2 cellular contexts compared by ENCODE assay signal in the genomic region with DNA sequence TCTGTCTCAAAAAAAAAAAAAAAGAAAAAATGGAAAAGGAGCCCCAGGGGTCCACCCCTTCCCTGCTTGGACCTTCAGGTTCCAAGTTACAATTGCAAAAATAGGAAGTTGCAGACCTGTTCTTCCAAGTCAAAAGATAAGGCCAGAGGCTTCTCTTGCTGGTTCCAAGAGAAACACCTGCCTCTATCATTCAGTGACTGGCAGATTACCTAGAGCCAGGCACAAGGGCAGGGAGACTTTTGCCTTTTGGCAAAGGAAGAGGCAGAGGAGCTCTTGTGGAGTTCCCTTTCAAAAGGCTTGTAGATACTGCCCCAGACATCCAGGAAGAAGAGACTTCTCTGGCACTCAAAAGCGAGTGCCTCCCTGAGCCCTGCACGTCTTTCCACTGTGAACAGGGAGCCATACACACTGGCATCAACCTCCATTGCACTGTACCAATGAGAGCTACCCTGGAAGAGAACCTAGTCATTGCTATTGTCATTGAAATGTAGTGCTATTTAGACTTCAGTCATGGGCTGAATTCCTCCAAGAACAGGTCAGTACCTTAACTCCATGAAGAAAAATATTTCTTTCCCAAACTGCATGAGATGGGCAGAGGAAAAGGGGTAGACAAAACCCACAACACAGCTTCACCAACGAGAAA.
TF ChIP-seq lines count a peak whose summit lies in the region.

No MANE protein-coding gene starts in this region.

TF ChIP-seq in GM23338, 12 proteins besides CTCF, POLR2A, EP300 and RAD21:
- TF ChIP-seq, protein P1, sequence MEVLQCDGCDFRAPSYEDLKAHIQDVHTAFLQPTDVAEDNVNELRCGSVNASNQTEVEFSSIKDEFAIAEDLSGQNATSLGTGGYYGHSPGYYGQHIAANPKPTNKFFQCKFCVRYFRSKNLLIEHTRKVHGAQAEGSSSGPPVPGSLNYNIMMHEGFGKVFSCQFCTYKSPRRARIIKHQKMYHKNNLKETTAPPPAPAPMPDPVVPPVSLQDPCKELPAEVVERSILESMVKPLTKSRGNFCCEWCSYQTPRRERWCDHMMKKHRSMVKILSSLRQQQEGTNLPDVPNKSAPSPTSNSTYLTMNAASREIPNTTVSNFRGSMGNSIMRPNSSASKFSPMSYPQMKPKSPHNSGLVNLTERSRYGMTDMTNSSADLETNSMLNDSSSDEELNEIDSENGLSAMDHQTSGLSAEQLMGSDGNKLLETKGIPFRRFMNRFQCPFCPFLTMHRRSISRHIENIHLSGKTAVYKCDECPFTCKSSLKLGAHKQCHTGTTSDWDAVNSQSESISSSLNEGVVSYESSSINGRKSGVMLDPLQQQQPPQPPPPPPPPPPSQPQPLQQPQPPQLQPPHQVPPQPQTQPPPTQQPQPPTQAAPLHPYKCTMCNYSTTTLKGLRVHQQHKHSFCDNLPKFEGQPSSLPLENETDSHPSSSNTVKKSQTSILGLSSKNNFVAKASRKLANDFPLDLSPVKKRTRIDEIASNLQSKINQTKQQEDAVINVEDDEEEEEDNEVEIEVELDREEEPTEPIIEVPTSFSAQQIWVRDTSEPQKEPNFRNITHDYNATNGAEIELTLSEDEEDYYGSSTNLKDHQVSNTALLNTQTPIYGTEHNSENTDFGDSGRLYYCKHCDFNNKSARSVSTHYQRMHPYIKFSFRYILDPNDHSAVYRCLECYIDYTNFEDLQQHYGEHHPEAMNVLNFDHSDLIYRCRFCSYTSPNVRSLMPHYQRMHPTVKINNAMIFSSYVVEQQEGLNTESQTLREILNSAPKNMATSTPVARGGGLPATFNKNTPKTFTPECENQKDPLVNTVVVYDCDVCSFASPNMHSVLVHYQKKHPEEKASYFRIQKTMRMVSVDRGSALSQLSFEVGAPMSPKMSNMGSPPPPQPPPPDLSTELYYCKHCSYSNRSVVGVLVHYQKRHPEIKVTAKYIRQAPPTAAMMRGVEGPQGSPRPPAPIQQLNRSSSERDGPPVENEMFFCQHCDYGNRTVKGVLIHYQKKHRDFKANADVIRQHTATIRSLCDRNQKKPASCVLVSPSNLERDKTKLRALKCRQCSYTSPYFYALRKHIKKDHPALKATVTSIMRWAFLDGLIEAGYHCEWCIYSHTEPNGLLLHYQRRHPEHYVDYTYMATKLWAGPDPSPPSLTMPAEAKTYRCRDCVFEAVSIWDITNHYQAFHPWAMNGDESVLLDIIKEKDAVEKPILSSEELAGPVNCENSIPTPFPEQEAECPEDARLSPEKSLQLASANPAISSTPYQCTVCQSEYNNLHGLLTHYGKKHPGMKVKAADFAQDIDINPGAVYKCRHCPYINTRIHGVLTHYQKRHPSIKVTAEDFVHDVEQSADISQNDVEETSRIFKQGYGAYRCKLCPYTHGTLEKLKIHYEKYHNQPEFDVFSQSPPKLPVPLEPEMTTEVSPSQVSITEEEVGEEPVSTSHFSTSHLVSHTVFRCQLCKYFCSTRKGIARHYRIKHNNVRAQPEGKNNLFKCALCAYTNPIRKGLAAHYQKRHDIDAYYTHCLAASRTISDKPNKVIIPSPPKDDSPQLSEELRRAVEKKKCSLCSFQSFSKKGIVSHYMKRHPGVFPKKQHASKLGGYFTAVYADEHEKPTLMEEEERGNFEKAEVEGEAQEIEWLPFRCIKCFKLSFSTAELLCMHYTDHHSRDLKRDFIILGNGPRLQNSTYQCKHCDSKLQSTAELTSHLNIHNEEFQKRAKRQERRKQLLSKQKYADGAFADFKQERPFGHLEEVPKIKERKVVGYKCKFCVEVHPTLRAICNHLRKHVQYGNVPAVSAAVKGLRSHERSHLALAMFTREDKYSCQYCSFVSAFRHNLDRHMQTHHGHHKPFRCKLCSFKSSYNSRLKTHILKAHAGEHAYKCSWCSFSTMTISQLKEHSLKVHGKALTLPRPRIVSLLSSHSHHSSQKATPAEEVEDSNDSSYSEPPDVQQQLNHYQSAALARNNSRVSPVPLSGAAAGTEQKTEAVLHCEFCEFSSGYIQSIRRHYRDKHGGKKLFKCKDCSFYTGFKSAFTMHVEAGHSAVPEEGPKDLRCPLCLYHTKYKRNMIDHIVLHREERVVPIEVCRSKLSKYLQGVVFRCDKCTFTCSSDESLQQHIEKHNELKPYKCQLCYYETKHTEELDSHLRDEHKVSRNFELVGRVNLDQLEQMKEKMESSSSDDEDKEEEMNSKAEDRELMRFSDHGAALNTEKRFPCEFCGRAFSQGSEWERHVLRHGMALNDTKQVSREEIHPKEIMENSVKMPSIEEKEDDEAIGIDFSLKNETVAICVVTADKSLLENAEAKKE (CRISPR knock-in tag; IDR thresholded peaks at IDR 0.05), result no peak
- TF ChIP-seq JUNB (IDR thresholded peaks at IDR 0.05; ENCODE audit: unreplicated experiment) (no peak), CREB1 (CRISPR knock-in tag; IDR thresholded peaks at IDR 0.05; ENCODE audit: low read depth) (no peak), EZH2 (IDR thresholded peaks at IDR 0.05; ENCODE audit: low read depth, unreplicated experiment) (no peak)
- TF ChIP-seq, protein P2, sequence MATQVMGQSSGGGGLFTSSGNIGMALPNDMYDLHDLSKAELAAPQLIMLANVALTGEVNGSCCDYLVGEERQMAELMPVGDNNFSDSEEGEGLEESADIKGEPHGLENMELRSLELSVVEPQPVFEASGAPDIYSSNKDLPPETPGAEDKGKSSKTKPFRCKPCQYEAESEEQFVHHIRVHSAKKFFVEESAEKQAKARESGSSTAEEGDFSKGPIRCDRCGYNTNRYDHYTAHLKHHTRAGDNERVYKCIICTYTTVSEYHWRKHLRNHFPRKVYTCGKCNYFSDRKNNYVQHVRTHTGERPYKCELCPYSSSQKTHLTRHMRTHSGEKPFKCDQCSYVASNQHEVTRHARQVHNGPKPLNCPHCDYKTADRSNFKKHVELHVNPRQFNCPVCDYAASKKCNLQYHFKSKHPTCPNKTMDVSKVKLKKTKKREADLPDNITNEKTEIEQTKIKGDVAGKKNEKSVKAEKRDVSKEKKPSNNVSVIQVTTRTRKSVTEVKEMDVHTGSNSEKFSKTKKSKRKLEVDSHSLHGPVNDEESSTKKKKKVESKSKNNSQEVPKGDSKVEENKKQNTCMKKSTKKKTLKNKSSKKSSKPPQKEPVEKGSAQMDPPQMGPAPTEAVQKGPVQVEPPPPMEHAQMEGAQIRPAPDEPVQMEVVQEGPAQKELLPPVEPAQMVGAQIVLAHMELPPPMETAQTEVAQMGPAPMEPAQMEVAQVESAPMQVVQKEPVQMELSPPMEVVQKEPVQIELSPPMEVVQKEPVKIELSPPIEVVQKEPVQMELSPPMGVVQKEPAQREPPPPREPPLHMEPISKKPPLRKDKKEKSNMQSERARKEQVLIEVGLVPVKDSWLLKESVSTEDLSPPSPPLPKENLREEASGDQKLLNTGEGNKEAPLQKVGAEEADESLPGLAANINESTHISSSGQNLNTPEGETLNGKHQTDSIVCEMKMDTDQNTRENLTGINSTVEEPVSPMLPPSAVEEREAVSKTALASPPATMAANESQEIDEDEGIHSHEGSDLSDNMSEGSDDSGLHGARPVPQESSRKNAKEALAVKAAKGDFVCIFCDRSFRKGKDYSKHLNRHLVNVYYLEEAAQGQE (IDR thresholded peaks at IDR 0.05; ENCODE audit: unreplicated experiment), result no peak

TF ChIP-seq in WTC11, 78 proteins besides CTCF, POLR2A, EP300 and RAD21 (continued from another document):
- no peak for TF ChIP-seq CBFB (CRISPR knock-in tag; IDR thresholded peaks at IDR 0.05; ENCODE audit: low read depth)
